In the genomic region with DNA sequence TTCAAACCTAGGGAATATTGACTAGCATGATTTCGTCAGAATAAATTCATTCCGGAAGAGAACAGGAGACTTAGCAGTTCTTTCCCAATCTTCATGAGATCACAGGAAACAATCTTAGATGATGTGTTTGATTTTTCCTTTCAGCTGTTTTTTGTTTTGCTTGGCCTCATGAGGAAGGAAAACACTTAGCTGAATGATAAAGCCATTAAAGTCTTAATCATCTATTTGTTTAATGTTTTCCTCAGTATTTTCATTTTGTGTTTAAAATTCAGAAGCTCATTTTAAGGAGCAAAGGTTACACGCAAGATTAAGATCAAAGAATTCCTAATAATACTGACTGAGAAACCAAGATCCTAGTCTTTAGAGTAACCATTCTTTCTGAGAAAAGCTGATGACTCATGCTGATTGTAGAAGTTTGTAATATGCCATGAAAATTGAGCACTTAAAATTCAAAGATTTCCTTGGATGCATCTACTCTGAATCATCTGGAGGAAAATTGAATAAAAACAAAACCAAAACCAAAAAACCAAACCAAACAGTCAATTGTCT, we compare ENCODE assay signal across 1 cellular context.
TF ChIP-seq lines count a peak whose summit lies in the region.

No MANE protein-coding gene starts in this region.

TF ChIP-seq in HEK293, 187 proteins besides CTCF, POLR2A, EP300 and RAD21 (continued from another document):
- TF ChIP-seq, protein P1, sequence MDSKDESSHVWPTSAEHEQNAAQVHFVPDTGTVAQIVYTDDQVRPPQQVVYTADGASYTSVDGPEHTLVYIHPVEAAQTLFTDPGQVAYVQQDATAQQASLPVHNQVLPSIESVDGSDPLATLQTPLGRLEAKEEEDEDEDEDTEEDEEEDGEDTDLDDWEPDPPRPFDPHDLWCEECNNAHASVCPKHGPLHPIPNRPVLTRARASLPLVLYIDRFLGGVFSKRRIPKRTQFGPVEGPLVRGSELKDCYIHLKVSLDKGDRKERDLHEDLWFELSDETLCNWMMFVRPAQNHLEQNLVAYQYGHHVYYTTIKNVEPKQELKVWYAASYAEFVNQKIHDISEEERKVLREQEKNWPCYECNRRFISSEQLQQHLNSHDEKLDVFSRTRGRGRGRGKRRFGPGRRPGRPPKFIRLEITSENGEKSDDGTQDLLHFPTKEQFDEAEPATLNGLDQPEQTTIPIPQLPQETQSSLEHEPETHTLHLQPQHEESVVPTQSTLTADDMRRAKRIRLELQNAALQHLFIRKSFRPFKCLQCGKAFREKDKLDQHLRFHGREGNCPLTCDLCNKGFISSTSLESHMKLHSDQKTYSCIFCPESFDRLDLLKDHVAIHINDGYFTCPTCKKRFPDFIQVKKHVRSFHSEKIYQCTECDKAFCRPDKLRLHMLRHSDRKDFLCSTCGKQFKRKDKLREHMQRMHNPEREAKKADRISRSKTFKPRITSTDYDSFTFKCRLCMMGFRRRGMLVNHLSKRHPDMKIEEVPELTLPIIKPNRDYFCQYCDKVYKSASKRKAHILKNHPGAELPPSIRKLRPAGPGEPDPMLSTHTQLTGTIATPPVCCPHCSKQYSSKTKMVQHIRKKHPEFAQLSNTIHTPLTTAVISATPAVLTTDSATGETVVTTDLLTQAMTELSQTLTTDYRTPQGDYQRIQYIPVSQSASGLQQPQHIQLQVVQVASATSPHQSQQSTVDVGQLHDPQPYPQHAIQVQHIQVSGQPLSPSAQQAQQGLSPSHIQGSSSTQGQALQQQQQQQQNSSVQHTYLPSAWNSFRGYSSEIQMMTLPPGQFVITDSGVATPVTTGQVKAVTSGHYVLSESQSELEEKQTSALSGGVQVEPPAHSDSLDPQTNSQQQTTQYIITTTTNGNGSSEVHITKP (tag by site-specific recombination; IDR thresholded peaks at IDR 0.05) = peak; percentile 33; the same call in 1 of the 2 replicates
- TF ChIP-seq ZNF335 (tag by site-specific recombination; conservative IDR thresholded peaks at IDR 0.05) = peak; percentile 31
- TF ChIP-seq ZNF843 (tag by site-specific recombination; IDR thresholded peaks at IDR 0.05) = peak; percentile 94
- TF ChIP-seq, protein P2, sequence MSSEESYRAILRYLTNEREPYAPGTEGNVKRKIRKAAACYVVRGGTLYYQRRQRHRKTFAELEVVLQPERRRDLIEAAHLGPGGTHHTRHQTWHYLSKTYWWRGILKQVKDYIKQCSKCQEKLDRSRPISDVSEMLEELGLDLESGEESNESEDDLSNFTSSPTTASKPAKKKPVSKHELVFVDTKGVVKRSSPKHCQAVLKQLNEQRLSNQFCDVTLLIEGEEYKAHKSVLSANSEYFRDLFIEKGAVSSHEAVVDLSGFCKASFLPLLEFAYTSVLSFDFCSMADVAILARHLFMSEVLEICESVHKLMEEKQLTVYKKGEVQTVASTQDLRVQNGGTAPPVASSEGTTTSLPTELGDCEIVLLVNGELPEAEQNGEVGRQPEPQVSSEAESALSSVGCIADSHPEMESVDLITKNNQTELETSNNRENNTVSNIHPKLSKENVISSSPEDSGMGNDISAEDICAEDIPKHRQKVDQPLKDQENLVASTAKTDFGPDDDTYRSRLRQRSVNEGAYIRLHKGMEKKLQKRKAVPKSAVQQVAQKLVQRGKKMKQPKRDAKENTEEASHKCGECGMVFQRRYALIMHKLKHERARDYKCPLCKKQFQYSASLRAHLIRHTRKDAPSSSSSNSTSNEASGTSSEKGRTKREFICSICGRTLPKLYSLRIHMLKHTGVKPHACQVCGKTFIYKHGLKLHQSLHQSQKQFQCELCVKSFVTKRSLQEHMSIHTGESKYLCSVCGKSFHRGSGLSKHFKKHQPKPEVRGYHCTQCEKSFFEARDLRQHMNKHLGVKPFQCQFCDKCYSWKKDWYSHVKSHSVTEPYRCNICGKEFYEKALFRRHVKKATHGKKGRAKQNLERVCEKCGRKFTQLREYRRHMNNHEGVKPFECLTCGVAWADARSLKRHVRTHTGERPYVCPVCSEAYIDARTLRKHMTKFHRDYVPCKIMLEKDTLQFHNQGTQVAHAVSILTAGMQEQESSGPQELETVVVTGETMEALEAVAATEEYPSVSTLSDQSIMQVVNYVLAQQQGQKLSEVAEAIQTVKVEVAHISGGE (tag by site-specific recombination; conservative IDR thresholded peaks at IDR 0.05; ENCODE audit: low read depth) = no peak
- peak; percentile 54; the same call in 1 of the 2 replicates for TF ChIP-seq GFI1B (tag by site-specific recombination; IDR thresholded peaks at IDR 0.05)
- no peak for TF ChIP-seq ZFP69B (tag by site-specific recombination; IDR thresholded peaks at IDR 0.05)
- TF ChIP-seq FEZF1 (tag by site-specific recombination; IDR thresholded peaks at IDR 0.05) = peak; percentile 75
- no peak; the same call in 1 of the 2 replicates for TF ChIP-seq IKZF3 (tag by site-specific recombination; IDR thresholded peaks at IDR 0.05)
- TF ChIP-seq ZNF394 (tag by site-specific recombination; IDR thresholded peaks at IDR 0.05; ENCODE audit: borderline replicate concordance) = peak; percentile 75; the same call in 1 of the 2 replicates
- TF ChIP-seq ZXDB (tag by site-specific recombination; IDR thresholded peaks at IDR 0.05) = peak; percentile 68
- TF ChIP-seq ZNF366 (tag by site-specific recombination; conservative IDR thresholded peaks at IDR 0.05) = peak; percentile 69; the same call in 1 of the 2 replicates
- TF ChIP-seq, protein P3, sequence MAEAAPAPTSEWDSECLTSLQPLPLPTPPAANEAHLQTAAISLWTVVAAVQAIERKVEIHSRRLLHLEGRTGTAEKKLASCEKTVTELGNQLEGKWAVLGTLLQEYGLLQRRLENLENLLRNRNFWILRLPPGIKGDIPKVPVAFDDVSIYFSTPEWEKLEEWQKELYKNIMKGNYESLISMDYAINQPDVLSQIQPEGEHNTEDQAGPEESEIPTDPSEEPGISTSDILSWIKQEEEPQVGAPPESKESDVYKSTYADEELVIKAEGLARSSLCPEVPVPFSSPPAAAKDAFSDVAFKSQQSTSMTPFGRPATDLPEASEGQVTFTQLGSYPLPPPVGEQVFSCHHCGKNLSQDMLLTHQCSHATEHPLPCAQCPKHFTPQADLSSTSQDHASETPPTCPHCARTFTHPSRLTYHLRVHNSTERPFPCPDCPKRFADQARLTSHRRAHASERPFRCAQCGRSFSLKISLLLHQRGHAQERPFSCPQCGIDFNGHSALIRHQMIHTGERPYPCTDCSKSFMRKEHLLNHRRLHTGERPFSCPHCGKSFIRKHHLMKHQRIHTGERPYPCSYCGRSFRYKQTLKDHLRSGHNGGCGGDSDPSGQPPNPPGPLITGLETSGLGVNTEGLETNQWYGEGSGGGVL (tag by site-specific recombination; IDR thresholded peaks at IDR 0.05) = peak; percentile 56
- no peak for TF ChIP-seq SALL2 (tag by site-specific recombination; IDR thresholded peaks at IDR 0.05; ENCODE audit: borderline replicate concordance)
- TF ChIP-seq, protein P4, sequence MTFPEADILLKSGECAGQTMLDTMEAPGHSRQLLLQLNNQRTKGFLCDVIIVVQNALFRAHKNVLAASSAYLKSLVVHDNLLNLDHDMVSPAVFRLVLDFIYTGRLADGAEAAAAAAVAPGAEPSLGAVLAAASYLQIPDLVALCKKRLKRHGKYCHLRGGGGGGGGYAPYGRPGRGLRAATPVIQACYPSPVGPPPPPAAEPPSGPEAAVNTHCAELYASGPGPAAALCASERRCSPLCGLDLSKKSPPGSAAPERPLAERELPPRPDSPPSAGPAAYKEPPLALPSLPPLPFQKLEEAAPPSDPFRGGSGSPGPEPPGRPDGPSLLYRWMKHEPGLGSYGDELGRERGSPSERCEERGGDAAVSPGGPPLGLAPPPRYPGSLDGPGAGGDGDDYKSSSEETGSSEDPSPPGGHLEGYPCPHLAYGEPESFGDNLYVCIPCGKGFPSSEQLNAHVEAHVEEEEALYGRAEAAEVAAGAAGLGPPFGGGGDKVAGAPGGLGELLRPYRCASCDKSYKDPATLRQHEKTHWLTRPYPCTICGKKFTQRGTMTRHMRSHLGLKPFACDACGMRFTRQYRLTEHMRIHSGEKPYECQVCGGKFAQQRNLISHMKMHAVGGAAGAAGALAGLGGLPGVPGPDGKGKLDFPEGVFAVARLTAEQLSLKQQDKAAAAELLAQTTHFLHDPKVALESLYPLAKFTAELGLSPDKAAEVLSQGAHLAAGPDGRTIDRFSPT (tag by site-specific recombination; IDR thresholded peaks at IDR 0.05) = peak; percentile 73; the same call in 1 of the 2 replicates
- TF ChIP-seq ZNF658 (tag by site-specific recombination; IDR thresholded peaks at IDR 0.05) = no peak
- TF ChIP-seq, protein P5, sequence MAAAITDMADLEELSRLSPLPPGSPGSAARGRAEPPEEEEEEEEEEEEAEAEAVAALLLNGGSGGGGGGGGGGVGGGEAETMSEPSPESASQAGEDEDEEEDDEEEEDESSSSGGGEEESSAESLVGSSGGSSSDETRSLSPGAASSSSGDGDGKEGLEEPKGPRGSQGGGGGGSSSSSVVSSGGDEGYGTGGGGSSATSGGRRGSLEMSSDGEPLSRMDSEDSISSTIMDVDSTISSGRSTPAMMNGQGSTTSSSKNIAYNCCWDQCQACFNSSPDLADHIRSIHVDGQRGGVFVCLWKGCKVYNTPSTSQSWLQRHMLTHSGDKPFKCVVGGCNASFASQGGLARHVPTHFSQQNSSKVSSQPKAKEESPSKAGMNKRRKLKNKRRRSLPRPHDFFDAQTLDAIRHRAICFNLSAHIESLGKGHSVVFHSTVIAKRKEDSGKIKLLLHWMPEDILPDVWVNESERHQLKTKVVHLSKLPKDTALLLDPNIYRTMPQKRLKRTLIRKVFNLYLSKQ (tag by site-specific recombination; IDR thresholded peaks at IDR 0.05; ENCODE audit: borderline replicate concordance) = no peak
- peak; percentile 94 for TF ChIP-seq ZNF629 (tag by site-specific recombination; IDR thresholded peaks at IDR 0.05)
